ENCODE assay signal across 2 cellular contexts in genomic region chr2:102599486-102599885, GRCh38.
TF ChIP-seq lines count a peak whose summit lies in the region.

No MANE protein-coding gene starts in this region.

TF ChIP-seq in WTC11, 78 proteins besides CTCF, POLR2A, EP300 and RAD21:
- TF ChIP-seq, protein P1, sequence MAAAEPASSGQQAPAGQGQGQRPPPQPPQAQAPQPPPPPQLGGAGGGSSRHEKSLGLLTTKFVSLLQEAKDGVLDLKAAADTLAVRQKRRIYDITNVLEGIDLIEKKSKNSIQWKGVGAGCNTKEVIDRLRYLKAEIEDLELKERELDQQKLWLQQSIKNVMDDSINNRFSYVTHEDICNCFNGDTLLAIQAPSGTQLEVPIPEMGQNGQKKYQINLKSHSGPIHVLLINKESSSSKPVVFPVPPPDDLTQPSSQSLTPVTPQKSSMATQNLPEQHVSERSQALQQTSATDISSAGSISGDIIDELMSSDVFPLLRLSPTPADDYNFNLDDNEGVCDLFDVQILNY (CRISPR knock-in tag; IDR thresholded peaks at IDR 0.05): no peak
- TF ChIP-seq RORB (CRISPR knock-in tag; IDR thresholded peaks at IDR 0.05) (no peak), SOX15 (CRISPR knock-in tag; IDR thresholded peaks at IDR 0.05) (no peak)
TF ChIP-seq in WTC11: peak in this region for 0.

TF ChIP-seq in SK-N-SH, 30 proteins besides CTCF, POLR2A, EP300 and RAD21 (continued from another document):
- TF ChIP-seq, protein P2, sequence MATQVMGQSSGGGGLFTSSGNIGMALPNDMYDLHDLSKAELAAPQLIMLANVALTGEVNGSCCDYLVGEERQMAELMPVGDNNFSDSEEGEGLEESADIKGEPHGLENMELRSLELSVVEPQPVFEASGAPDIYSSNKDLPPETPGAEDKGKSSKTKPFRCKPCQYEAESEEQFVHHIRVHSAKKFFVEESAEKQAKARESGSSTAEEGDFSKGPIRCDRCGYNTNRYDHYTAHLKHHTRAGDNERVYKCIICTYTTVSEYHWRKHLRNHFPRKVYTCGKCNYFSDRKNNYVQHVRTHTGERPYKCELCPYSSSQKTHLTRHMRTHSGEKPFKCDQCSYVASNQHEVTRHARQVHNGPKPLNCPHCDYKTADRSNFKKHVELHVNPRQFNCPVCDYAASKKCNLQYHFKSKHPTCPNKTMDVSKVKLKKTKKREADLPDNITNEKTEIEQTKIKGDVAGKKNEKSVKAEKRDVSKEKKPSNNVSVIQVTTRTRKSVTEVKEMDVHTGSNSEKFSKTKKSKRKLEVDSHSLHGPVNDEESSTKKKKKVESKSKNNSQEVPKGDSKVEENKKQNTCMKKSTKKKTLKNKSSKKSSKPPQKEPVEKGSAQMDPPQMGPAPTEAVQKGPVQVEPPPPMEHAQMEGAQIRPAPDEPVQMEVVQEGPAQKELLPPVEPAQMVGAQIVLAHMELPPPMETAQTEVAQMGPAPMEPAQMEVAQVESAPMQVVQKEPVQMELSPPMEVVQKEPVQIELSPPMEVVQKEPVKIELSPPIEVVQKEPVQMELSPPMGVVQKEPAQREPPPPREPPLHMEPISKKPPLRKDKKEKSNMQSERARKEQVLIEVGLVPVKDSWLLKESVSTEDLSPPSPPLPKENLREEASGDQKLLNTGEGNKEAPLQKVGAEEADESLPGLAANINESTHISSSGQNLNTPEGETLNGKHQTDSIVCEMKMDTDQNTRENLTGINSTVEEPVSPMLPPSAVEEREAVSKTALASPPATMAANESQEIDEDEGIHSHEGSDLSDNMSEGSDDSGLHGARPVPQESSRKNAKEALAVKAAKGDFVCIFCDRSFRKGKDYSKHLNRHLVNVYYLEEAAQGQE (IDR thresholded peaks at IDR 0.05; ENCODE audit: low read depth, low read length): no peak
- TF ChIP-seq YY1 (IDR thresholded peaks at IDR 0.05; ENCODE audit: low read depth): no peak
- no peak for TF ChIP-seq JUND (IDR thresholded peaks at IDR 0.05)
- TF ChIP-seq FOXJ3 (CRISPR knock-in tag; IDR thresholded peaks at IDR 0.05): no peak
- no peak for TF ChIP-seq MEF2A (IDR thresholded peaks at IDR 0.05; ENCODE audit: borderline replicate concordance, low read depth)
- TF ChIP-seq, protein P3, sequence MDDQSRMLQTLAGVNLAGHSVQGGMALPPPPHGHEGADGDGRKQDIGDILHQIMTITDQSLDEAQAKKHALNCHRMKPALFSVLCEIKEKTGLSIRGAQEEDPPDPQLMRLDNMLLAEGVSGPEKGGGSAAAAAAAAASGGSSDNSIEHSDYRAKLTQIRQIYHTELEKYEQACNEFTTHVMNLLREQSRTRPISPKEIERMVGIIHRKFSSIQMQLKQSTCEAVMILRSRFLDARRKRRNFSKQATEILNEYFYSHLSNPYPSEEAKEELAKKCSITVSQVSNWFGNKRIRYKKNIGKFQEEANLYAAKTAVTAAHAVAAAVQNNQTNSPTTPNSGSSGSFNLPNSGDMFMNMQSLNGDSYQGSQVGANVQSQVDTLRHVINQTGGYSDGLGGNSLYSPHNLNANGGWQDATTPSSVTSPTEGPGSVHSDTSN (IDR thresholded peaks at IDR 0.05): no peak
- no peak for TF ChIP-seq GABPA (IDR thresholded peaks at IDR 0.05; ENCODE audit: low read depth)
